14 cellular contexts compared by ENCODE assay signal in genomic region chr13:106291006-106291405, GRCh38.
DNase-seq lines count a peak whose midpoint lies in the region; ATAC-seq and TF ChIP-seq lines count a peak whose summit lies in the region.
"Had no signal": no experiment of that assay in that cellular context is flagged by ENCODE, and none has a peak within 500 bp of the region (broad histone marks: within the 10 kb centered on the region; RNA-seq: fewer than 3 reads in every experiment).

No MANE protein-coding gene starts in this region.

- H3K9ac ChIP-seq in GM23248: no peak overlapping the region

- H4K20me1 ChIP-seq in GM23248 (ENCODE audit: insufficient read depth): no peaks in the 10 kb centered on the region

- H3K27me3 ChIP-seq in GM23248 (replicated peaks; ENCODE audit: insufficient read depth): peaks cover 5% of the 10 kb centered on the region; the same call in 1 of the 2 replicates
- H3K27me3 ChIP-seq in RWPE2 (ENCODE audit: insufficient read depth, poor library complexity, severe bottlenecking): no peaks in the 10 kb centered on the region

- H3K4me2 ChIP-seq in GM23248 (ENCODE audit: unreplicated experiment): no peak overlapping the region

- H3F3A ChIP-seq in GM23248 (ENCODE audit: insufficient read depth): no peaks in the 10 kb centered on the region

- H3K9me3 ChIP-seq in GM23248 (ENCODE audit: low read depth) (no peaks in the 10 kb centered on the region), RWPE2 (ENCODE audit: severe bottlenecking) (no peaks in the 10 kb centered on the region)

- H2AFZ ChIP-seq in GM23248: no peak overlapping the region

- no peak for TF ChIP-seq CTCF in RWPE2 (IDR thresholded peaks at IDR 0.05; ENCODE audit: poor library complexity, severe bottlenecking)
- TF ChIP-seq CTCF in fibroblast of mammary gland (conservative IDR thresholded peaks at IDR 0.05; ENCODE audit: control insufficient read depth, insufficient read depth, low read depth, low read length): no peak

- no peaks in the 10 kb centered on the region for H3K79me2 ChIP-seq in GM23248 (ENCODE audit: insufficient read depth)

- H3K27ac ChIP-seq in GM23248: no peak overlapping the region
- no peak overlapping the region for H3K27ac ChIP-seq in RWPE2 (ENCODE audit: poor library complexity, severe bottlenecking)

- no peaks in the 10 kb centered on the region for H3K36me3 ChIP-seq in GM23248 (ENCODE audit: low read depth)
- no peaks in the 10 kb centered on the region for H3K36me3 ChIP-seq in RWPE2 (ENCODE audit: low read depth)

- H3K4me1 ChIP-seq in GM23248 (ENCODE audit: insufficient read depth) (no peaks in the 10 kb centered on the region), RWPE2 (ENCODE audit: insufficient read depth, poor library complexity, severe bottlenecking) (peaks cover 10% of the 10 kb centered on the region)

- no peaks in the 10 kb centered on the region for H3K9me2 ChIP-seq in GM23248 (ENCODE audit: insufficient read depth)

- WGBS in GM23248 (ENCODE audit: low coverage in 1 of 2, low lambda C conversion rate in 2 of 2, missing lambda C conversion rate in 2 of 2), 2 experiments: 92 to 97% methylated on average over 1 of the region's 1 CpG

- H3K4me3 ChIP-seq in GM23248 (no peak overlapping the region), RWPE2 (ENCODE audit: severe bottlenecking) (no peak overlapping the region), fibroblast of mammary gland (ENCODE audit: control insufficient read depth, low read depth, low read length) (no peak overlapping the region)

- DNase-seq in GM23248 (peak; percentile 56), RWPE2 (ENCODE audit: low spot score) (no peak), fibroblast of mammary gland (ENCODE audit: low read depth) (peak; percentile 80), smooth muscle cell of the brain vasculature (ENCODE audit: low read depth, low spot score) (peak; percentile 7), NCI-H345 treated with DMSO at 0.1 percent for 48 hours (lab: John Stamatoyannopoulos, UW; ENCODE audit: unreplicated experiment) (no peak), foreskin melanocyte (no peak)
- DNase-seq: activated effector memory CD4-positive, alpha-beta T cell treated with anti-CD3 and anti-CD28 coated beads, Interleukin-2, amount 50 U/mL, for 16 hours; anterior cingulate cortex; DND-41; H9; KG1; midbrain had no signal

- in situ Hi-C loops in GM23248 (cut with MboI): no loop called here

- ATAC-seq in RWPE2 (ENCODE audit: low read depth): peak; percentile 70; the same call in 2 of the 3 replicates
- ATAC-seq in GM21825 (IDR thresholded peaks at IDR 0.05; ENCODE audit: unreplicated experiment): no peak
- ATAC-seq: stimulated activated memory B cell treated with anti-CD40 and anti-IgM and Interleukin-4, amounts not matched to agents 10 μg/mL and 1 μg/mL and 100 μg/mL, for 72 hours had no signal

Comparison
In these comparisons a context has a peak if more than half of its experiments do, and no peak if none do; other contexts are left out.
1. DNase-seq: peak in GM23248 (single experiment), fibroblast of mammary gland (single experiment) and smooth muscle cell of the brain vasculature (single experiment); none in RWPE2 (single experiment), NCI-H345 treated with DMSO at 0.1 percent for 48 hours (single experiment) and foreskin melanocyte (single experiment).